In genomic region chr14:22780941-22781605, GRCh38 we compare ENCODE assay signal across 20 cellular contexts. TPM values are rescaled to one million over a fixed set of nuclear protein-coding genes. Genes with fewer than 3 reads are reported as not detected.
DNase-seq lines count a peak whose midpoint lies in the region; ATAC-seq and TF ChIP-seq lines count a peak whose summit lies in the region.
"Had no signal": no experiment of that assay in that cellular context is flagged by ENCODE, and none has a peak within 500 bp of the region (broad histone marks: within the 10 kb centered on the region; RNA-seq: fewer than 3 reads in every experiment).

No MANE protein-coding gene starts in this region.

- H3K9me3 ChIP-seq in right atrium auricular region = no peaks in the 10 kb centered on the region
- H3K9me3 ChIP-seq in upper lobe of right lung = no peaks in the 10 kb centered on the region
- H3K9me3 ChIP-seq in mucosa of descending colon = no peaks in the 10 kb centered on the region
- H3K9me3 ChIP-seq: heart right ventricle, thoracic aorta had no signal

- no peak for DNase-seq in Right ventricle myocardium superior
- no peak for DNase-seq in right atrium auricular region (ENCODE audit: low spot score)
- peak; percentile 14 for DNase-seq in astrocyte of the spinal cord (ENCODE audit: low read depth, low spot score)
- DNase-seq in mesothelial cell of epicardium (ENCODE audit: low spot score in 2 of 2, unreplicated experiment in 2 of 2) = no peak
- DNase-seq in upper lobe of right lung = no peak
- DNase-seq in stimulated activated CD4-positive, alpha-beta T cell treated with anti-CD3 and anti-CD28 coated beads, Interleukin-2, amount 100 ng/mL, for 24 hours = no peak
- no peak for DNase-seq in mucosa of descending colon
- DNase-seq: 8988T; activated CD4-positive, CD25-positive, alpha-beta regulatory T cell treated with anti-CD3 and anti-CD28 coated beads, Interleukin-2, amount 50 U/mL, for 72 hours; activated gamma-delta T cell; H7; heart right ventricle; naive B cell; NCI-H2107; stimulated activated CD4-positive, alpha-beta T cell treated with anti-CD3 and anti-CD28 coated beads, Interleukin-1b, Interleukin-23, amount 100 ng/mL, for 48 hours; T-cell had no signal

- peak overlapping the region; percentile 32 for H3K27ac Mint-ChIP-seq in mesothelial cell of epicardium

- H3K27me3 Mint-ChIP-seq in mesothelial cell of epicardium (ENCODE audit: low read depth) = no peaks in the 10 kb centered on the region
- H3K27me3 Mint-ChIP-seq: naive B cell, T-cell had no signal

- H3K4me1 Mint-ChIP-seq in mesothelial cell of epicardium = no peaks in the 10 kb centered on the region
- H3K4me1 Mint-ChIP-seq: T-cell had no signal

- no peaks in the 10 kb centered on the region for H3K4me1 ChIP-seq in right atrium auricular region
- H3K4me1 ChIP-seq in upper lobe of right lung = peaks cover 6% of the 10 kb centered on the region
- no peaks in the 10 kb centered on the region for H3K4me1 ChIP-seq in mucosa of descending colon (ENCODE audit: low read depth)

- H3K27ac ChIP-seq in right atrium auricular region (no peak overlapping the region), upper lobe of right lung (no peak overlapping the region)

- H3K4me3 ChIP-seq in right atrium auricular region = no peak overlapping the region
- no peak overlapping the region for H3K4me3 ChIP-seq in astrocyte of the spinal cord (ENCODE audit: low read depth, low read length)
- no peak overlapping the region for H3K4me3 ChIP-seq in upper lobe of right lung
- no peak overlapping the region for H3K4me3 ChIP-seq in mucosa of descending colon
- H3K4me3 ChIP-seq: GM12878, heart right ventricle, thoracic aorta had no signal

- H3K27me3 ChIP-seq in right atrium auricular region = no peaks in the 10 kb centered on the region
- no peaks in the 10 kb centered on the region for H3K27me3 ChIP-seq in upper lobe of right lung
- H3K27me3 ChIP-seq: heart right ventricle had no signal

- TF ChIP-seq CTCF in right atrium auricular region (IDR thresholded peaks at IDR 0.05) = no peak
- no peak for TF ChIP-seq CTCF in astrocyte of the spinal cord (IDR thresholded peaks at IDR 0.05; ENCODE audit: low read depth, low read length)
- TF ChIP-seq CTCF in mesothelial cell of epicardium (IDR thresholded peaks at IDR 0.05; ENCODE audit: unreplicated experiment) = no peak
- no peak for TF ChIP-seq CTCF in upper lobe of right lung (IDR thresholded peaks at IDR 0.05)
- no peak for TF ChIP-seq CTCF in mucosa of descending colon (IDR thresholded peaks at IDR 0.05)

- no peak overlapping the region for H3K4me3 Mint-ChIP-seq in mesothelial cell of epicardium
- H3K4me3 Mint-ChIP-seq: naive B cell, T-cell had no signal

- in situ Hi-C loops in astrocyte of the spinal cord (cut with HindIII; ENCODE audit: low sequenced_read_pairs) = no loop called here

- intact Hi-C loops in Right ventricle myocardium superior (cut with DNase I) = no loop called here
- intact Hi-C loops in upper lobe of right lung (cut with DNase I) = no loop called here
- intact Hi-C loops in mucosa of descending colon (cut with DNase I, micrococcal nuclease) = no loop called here

- H3K9me3 Mint-ChIP-seq in mesothelial cell of epicardium = no peaks in the 10 kb centered on the region
- H3K9me3 Mint-ChIP-seq: naive B cell, T-cell had no signal

- peak; percentile 18 for ATAC-seq in Right ventricle myocardium superior (ENCODE audit: poor library complexity)
- peak; percentile 21 for ATAC-seq in upper lobe of right lung
- ATAC-seq in HG02970 (IDR thresholded peaks at IDR 0.05; ENCODE audit: low FRiP score, unreplicated experiment) = no peak
- no peak for ATAC-seq in mucosa of descending colon
- ATAC-seq: GM12878, Panc1, T-cell had no signal

- H3K36me3 ChIP-seq in right atrium auricular region = no peaks in the 10 kb centered on the region
- H3K36me3 ChIP-seq in upper lobe of right lung = no peaks in the 10 kb centered on the region
- no peaks in the 10 kb centered on the region for H3K36me3 ChIP-seq in mucosa of descending colon (ENCODE audit: low read depth)
- H3K36me3 ChIP-seq: thoracic aorta had no signal

- H3K36me3 Mint-ChIP-seq in mesothelial cell of epicardium = no peaks in the 10 kb centered on the region
- H3K36me3 Mint-ChIP-seq: naive B cell, T-cell had no signal

RNA-seq across cellular contexts. Expression of gene OXA1L, which starts 14.6 kb away (rescaled TPM):
- total RNA-seq in Right ventricle myocardium superior (164 TPM), right atrium auricular region (10 to 100 TPM; 93.0 to 96.1 TPM), mesothelial cell of epicardium (115 to 118 TPM (median 117 TPM) in 3 replicates), upper lobe of right lung (105 TPM), mucosa of descending colon (100 to 1,000 TPM in 2 of 3 donors, 10 to 100 TPM in 1; 97.1 to 137 (median 115) TPM)

RNA-seq across cellular contexts. Expression of gene SLC7A7, which starts 34.2 kb away (rescaled TPM):
- total RNA-seq in Right ventricle myocardium superior (4.6 TPM), right atrium auricular region (10 to 100 TPM in 1 of 2 donors, 1 to 10 TPM in 1; 9.9 to 28.5 TPM), mesothelial cell of epicardium (8.3 to 9.8 TPM (median 8.9 TPM) in 3 replicates), upper lobe of right lung (84.4 TPM), mucosa of descending colon (10 to 100 TPM in 2 of 3 donors, 1 to 10 TPM in 1; 7.6 to 13.7 (median 13.2) TPM)

RNA-seq across cellular contexts. Expression of gene MRPL52, which starts 48.6 kb away (rescaled TPM):
- total RNA-seq in Right ventricle myocardium superior (110 TPM), right atrium auricular region (100 to 1,000 TPM in 1 of 2 donors, 10 to 100 TPM in 1; 59.4 to 168 TPM), mesothelial cell of epicardium (67.4 to 77.0 TPM (median 74.4 TPM) in 3 replicates), upper lobe of right lung (58.4 TPM), mucosa of descending colon (10 to 100 TPM; 59.1 to 79.1 (median 64.5) TPM)

RNA-seq across cellular contexts. Expression of gene MMP14, which starts 55.3 kb away (rescaled TPM):
- total RNA-seq in Right ventricle myocardium superior = 22.5 TPM
- total RNA-seq in right atrium auricular region = 10 to 100 TPM; 29.1 to 58.0 TPM
- 302 to 306 TPM (median 304 TPM) in 3 replicates for total RNA-seq in mesothelial cell of epicardium
- 149 TPM for total RNA-seq in upper lobe of right lung
- 100 to 1,000 TPM in 2 of 3 donors, 10 to 100 TPM in 1; 48.1 to 161 (median 104) TPM for total RNA-seq in mucosa of descending colon

Comparison
In these comparisons a context has a peak if more than half of its experiments do, and no peak if none do; other contexts are left out.
1. ATAC-seq: peak in Right ventricle myocardium superior (single experiment) and upper lobe of right lung (single experiment); none in HG02970 (single experiment) and mucosa of descending colon (single experiment).